Comparison of ENCODE assay signal across 22 cellular contexts in the genomic region with DNA sequence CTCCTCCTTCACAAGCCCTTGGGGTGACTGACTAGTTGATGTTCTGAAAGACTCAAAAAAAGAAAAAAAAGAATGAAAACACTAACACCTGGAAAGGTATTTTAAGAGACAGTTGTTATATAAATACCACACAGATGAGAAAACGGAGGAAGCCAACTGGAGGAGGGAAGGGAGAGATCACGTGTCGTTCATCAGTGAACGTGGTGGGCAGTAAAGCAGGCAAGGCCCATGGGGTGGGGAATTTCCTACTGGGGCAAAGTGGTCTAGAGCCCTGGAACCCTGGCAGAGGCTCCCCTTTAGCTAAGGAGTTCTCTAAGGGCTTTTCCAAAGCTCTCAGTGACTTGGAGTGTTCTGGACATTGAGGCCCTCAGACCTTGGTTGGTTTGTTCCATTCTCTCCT.
DNase-seq lines count a peak whose midpoint lies in the region; ATAC-seq and TF ChIP-seq lines count a peak whose summit lies in the region.
"Had no signal": no experiment of that assay in that cellular context is flagged by ENCODE, and none has a peak within 500 bp of the region (broad histone marks: within the 10 kb centered on the region; RNA-seq: fewer than 3 reads in every experiment).

No MANE protein-coding gene starts in this region.

- H3K14ac ChIP-seq in neuronal stem cell (ENCODE audit: low read length), result no peak overlapping the region

- H3K4me3 Mint-ChIP-seq in activated T-cell treated with anti-CD3 and anti-CD28 coated beads, Interleukin-2, amount 50 U/mL, for 4 hours, result no peak overlapping the region
- H3K4me3 Mint-ChIP-seq in naive thymus-derived CD8-positive, alpha-beta T cell, result no peak overlapping the region
- H3K4me3 Mint-ChIP-seq: B cell, GM23338 had no signal

- no peak for TF ChIP-seq CTCF in uterus (IDR thresholded peaks at IDR 0.05)

- no peaks in the 10 kb centered on the region for H3K36me3 ChIP-seq in neuronal stem cell (replicated peaks in 1 of 2; ENCODE audit: control insufficient read depth in 2 of 2, insufficient read depth in 2 of 2, low read length in 2 of 2)
- no peaks in the 10 kb centered on the region for H3K36me3 ChIP-seq in uterus
- H3K36me3 ChIP-seq: HAP-1 had no signal

- intact Hi-C loops in uterus (cut with DNase I; ENCODE audit: low total_unique reads), result no loop called here

- H2BK120ac ChIP-seq in neuronal stem cell (ENCODE audit: low read depth, low read length), result no peak overlapping the region

- no peak overlapping the region for H3K4ac ChIP-seq in neuronal stem cell (ENCODE audit: low read length)

- H3K4me3 ChIP-seq in neuronal stem cell (ENCODE audit: low read length in 2 of 2) (no peak overlapping the region), uterus (no peak overlapping the region)
- H3K4me3 ChIP-seq: GM23338, HAP-1, PC-9 had no signal

- H3K27me3 ChIP-seq in neuronal stem cell (ENCODE audit: control insufficient read depth in 3 of 3, insufficient read depth in 3 of 3, low read depth in 1 of 3, low read length in 3 of 3), result no peaks in the 10 kb centered on the region
- no peaks in the 10 kb centered on the region for H3K27me3 ChIP-seq in uterus

- DNase-seq in NCI-H2171 treated with DMSO at 0.1 percent for 48 hours (lab: John Stamatoyannopoulos, UW) (peak; percentile 59), NCI-H2171 (lab: John Stamatoyannopoulos, UW) (no peak), neuronal stem cell (ENCODE audit: low spot score) (no peak), uterus (no peak)
- DNase-seq in activated T-cell treated with anti-CD3 and anti-CD28 coated beads, Interleukin-2, amount 50 U/mL, for 4 hours, result no peak
- DNase-seq in naive thymus-derived CD8-positive, alpha-beta T cell, result no peak
- DNase-seq: DMS53, KBM-7, NCI-H1105, NCI-H1436 treated with DMSO at 0.1 percent for 48 hours, NCI-H1930, NCI-H2107, NCI-H446 treated with DMSO at 0.1 percent for 48 hours, NCI-H526, PC-9, Right ventricle myocardium superior had no signal

- no peak for TF ChIP-seq POLR2A in uterus (IDR thresholded peaks at IDR 0.05)

- no peak overlapping the region for H2BK12ac ChIP-seq in neuronal stem cell (ENCODE audit: low read length)

- no peak overlapping the region for H2AFZ ChIP-seq in neuronal stem cell (ENCODE audit: low read length)
- H2AFZ ChIP-seq: GM23338, PC-9 had no signal

- no peak overlapping the region for H2BK5ac ChIP-seq in neuronal stem cell (ENCODE audit: low read length)

- H4K8ac ChIP-seq in neuronal stem cell (ENCODE audit: low read depth, low read length), result no peak overlapping the region

- H3K23ac ChIP-seq in neuronal stem cell (ENCODE audit: low read depth, low read length, poor library complexity), result no peak overlapping the region

- no peaks in the 10 kb centered on the region for H3K79me1 ChIP-seq in neuronal stem cell (ENCODE audit: low read depth, low read length)

- no CpG with 5 or more reads among the region's 4 CpGs for WGBS in neuronal stem cell (ENCODE audit: extremely low coverage in 2 of 2, insufficient read length in 2 of 2, insufficient replicate concordance in 1 of 2), 2 donors

- H4K91ac ChIP-seq in neuronal stem cell (ENCODE audit: low read depth, low read length, poor library complexity), result no peak overlapping the region

- H3K4me1 Mint-ChIP-seq in activated T-cell treated with anti-CD3 and anti-CD28 coated beads, Interleukin-2, amount 50 U/mL, for 4 hours (ENCODE audit: low read depth), result no peaks in the 10 kb centered on the region
- no peaks in the 10 kb centered on the region for H3K4me1 Mint-ChIP-seq in naive thymus-derived CD8-positive, alpha-beta T cell
- H3K4me1 Mint-ChIP-seq: B cell had no signal

- POLR2A ChIA-PET in naive thymus-derived CD8-positive, alpha-beta T cell (lab: Charles Lee), result no interaction called here

- H3K9ac ChIP-seq in neuronal stem cell (ENCODE audit: low read depth, low read length, poor library complexity), result no peak overlapping the region

- ATAC-seq in activated T-cell treated with anti-CD3 and anti-CD28 coated beads, Interleukin-2, amount 50 U/mL, for 4 hours, result no peak
- ATAC-seq in naive thymus-derived CD8-positive, alpha-beta T cell, result no peak

- no peaks in the 10 kb centered on the region for H3K9me3 Mint-ChIP-seq in activated T-cell treated with anti-CD3 and anti-CD28 coated beads, Interleukin-2, amount 50 U/mL, for 4 hours
- H3K9me3 Mint-ChIP-seq in naive thymus-derived CD8-positive, alpha-beta T cell, result no peaks in the 10 kb centered on the region
- H3K9me3 Mint-ChIP-seq: GM23338 had no signal

- H3K27ac ChIP-seq in cingulate gyrus (ENCODE audit: low read depth, low read length) (peak overlapping the region; percentile 97), neuronal stem cell (replicated peaks; ENCODE audit: low read length) (no peak overlapping the region), temporal lobe (ENCODE audit: low read depth, low read length) (peak overlapping the region; percentile 93), uterus (no peak overlapping the region)
- H3K27ac ChIP-seq: 22Rv1, PC-9 had no signal

- no peaks in the 10 kb centered on the region for H3K36me3 Mint-ChIP-seq in activated T-cell treated with anti-CD3 and anti-CD28 coated beads, Interleukin-2, amount 50 U/mL, for 4 hours (ENCODE audit: insufficient read depth)
- no peaks in the 10 kb centered on the region for H3K36me3 Mint-ChIP-seq in naive thymus-derived CD8-positive, alpha-beta T cell

- no peak overlapping the region for H3K4me2 ChIP-seq in neuronal stem cell (ENCODE audit: insufficient read depth, low read length, poor library complexity, severe bottlenecking)
- H3K4me2 ChIP-seq: GM23338, PC-9 had no signal

- H3K9me3 ChIP-seq in neuronal stem cell (replicated peaks in 1 of 2; ENCODE audit: control insufficient read depth in 2 of 2, insufficient read depth in 1 of 2, low read depth in 1 of 2, low read length in 2 of 2) (peaks cover 0 to 3% of the 10 kb centered on the region in 2 donors), uterus (no peaks in the 10 kb centered on the region)
- H3K9me3 ChIP-seq: HAP-1 had no signal

- no peak overlapping the region for H2AK5ac ChIP-seq in neuronal stem cell (ENCODE audit: low read depth, low read length)

- H3K27ac Mint-ChIP-seq in naive thymus-derived CD8-positive, alpha-beta T cell, result no peak overlapping the region
- H3K27ac Mint-ChIP-seq: B cell, GM23338 had no signal

- no peaks in the 10 kb centered on the region for H3K27me3 Mint-ChIP-seq in activated T-cell treated with anti-CD3 and anti-CD28 coated beads, Interleukin-2, amount 50 U/mL, for 4 hours (ENCODE audit: low read depth)
- H3K27me3 Mint-ChIP-seq in naive thymus-derived CD8-positive, alpha-beta T cell, result no peaks in the 10 kb centered on the region
- H3K27me3 Mint-ChIP-seq: B cell had no signal

- peaks cover 8 to 28% of the 10 kb centered on the region in 2 donors for H3K4me1 ChIP-seq in neuronal stem cell (ENCODE audit: control insufficient read depth in 2 of 2, insufficient read depth in 1 of 2, low read depth in 1 of 2, low read length in 2 of 2)
- no peaks in the 10 kb centered on the region for H3K4me1 ChIP-seq in uterus
- H3K4me1 ChIP-seq: HAP-1 had no signal

- no peak overlapping the region for H2BK15ac ChIP-seq in neuronal stem cell (ENCODE audit: low read length)

- peak overlapping the region; percentile 23 for H3K18ac ChIP-seq in neuronal stem cell (ENCODE audit: low read length)

Comparison
In these comparisons a context has a peak if more than half of its experiments do, and no peak if none do; other contexts are left out.
1. H3K27ac ChIP-seq: peak in cingulate gyrus (single experiment) and temporal lobe (single experiment); none in neuronal stem cell (single experiment) and uterus (0 of 2).